Comparison of ENCODE assay signal across 1 cellular context in the genomic region with DNA sequence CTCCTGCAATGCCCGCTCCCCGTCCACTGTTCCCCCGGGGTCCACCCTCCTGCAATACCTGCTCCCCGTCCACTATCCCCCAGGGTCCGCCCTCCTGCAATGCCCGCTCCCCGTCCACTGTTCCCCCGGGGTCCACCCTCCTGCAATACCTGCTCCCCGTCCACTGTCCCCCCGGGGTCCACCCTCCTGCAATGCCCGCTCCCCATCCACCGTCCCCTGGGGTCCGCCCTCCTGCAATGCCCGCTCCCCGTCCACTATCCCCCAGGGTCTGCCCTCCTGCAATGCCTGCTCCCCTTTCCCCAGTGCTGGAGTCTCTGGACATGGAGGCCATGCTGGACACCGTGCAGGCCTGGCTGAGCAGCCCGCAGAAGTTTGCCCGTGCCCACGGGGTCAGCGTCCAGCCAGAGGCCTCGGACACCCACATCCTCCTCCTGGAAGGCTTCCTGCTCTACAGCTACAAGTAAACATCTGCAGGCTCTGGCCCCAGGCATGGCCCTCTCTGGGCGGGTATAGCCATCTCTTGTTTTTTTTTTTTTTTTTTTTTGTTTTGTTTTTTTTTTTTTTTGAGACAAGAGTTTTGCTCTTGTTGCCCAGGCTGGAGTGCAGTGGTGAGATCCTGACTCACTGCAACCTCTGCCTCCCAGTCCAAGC.
TF ChIP-seq lines count a peak whose summit lies in the region.

No MANE protein-coding gene starts in this region.

TF ChIP-seq in HEK293, 187 proteins besides CTCF, POLR2A, EP300 and RAD21:
- TF ChIP-seq, protein P1, sequence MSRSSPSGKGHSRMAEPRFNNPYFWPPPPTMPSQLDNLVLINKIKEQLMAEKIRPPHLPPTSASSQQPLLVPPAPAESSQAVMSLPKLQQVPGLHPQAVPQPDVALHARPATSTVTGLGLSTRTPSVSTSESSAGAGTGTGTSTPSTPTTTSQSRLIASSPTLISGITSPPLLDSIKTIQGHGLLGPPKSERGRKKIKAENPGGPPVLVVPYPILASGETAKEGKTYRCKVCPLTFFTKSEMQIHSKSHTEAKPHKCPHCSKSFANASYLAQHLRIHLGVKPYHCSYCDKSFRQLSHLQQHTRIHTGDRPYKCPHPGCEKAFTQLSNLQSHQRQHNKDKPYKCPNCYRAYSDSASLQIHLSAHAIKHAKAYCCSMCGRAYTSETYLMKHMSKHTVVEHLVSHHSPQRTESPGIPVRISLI (tag by site-specific recombination; IDR thresholded peaks at IDR 0.05): 0 out of 2 replicates have a peak, but pooled peaks have one; percentile 19
- TF ChIP-seq GLIS1 (tag by site-specific recombination; IDR thresholded peaks at IDR 0.05): peak; percentile 93
TF ChIP-seq in HEK293: peak in this region for 2; not testable (repeated sequence) for 185.
